In the genomic region with DNA sequence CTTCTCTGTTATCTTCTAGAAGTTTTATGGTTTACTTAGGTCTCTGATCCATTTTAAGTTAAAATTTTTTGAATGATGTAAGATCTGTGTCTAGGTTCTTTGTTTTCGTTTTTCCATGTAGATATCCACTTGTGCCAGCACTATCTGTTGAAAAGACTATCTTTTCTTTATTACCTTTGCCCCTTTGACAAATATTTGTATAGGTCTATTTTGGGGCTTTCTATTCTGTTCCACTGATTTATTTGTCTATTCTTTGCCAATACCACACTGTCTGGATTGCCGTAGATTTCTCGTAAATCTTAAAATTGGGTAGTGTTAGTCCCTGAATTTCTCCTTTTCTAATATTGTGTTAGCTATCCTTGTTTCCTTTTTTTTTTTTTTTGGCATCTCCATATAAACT, we compare ENCODE assay signal across 33 cellular contexts.
"Had no signal": no experiment of that assay in that cellular context is flagged by ENCODE, and none has a peak within 500 bp of the region (broad histone marks: within the 10 kb centered on the region; RNA-seq: fewer than 3 reads in every experiment).

No MANE protein-coding gene starts in this region.

- H3K4me3 ChIP-seq: MG63 had no signal

- H3K9me3 ChIP-seq: MG63 had no signal

- H3K9ac ChIP-seq: KMS-11 had no signal

- H3K36me3 ChIP-seq: MG63 had no signal

- H3K27ac ChIP-seq: KMS-11 had no signal

- DNase-seq: Karpas-422, Kasumi-1, KG1, MG63, MM.1S, MV-4-11, NCI-H1048, NCI-H1092, NCI-H1092 treated with DMSO at 0.1 percent for 48 hours, NCI-H1105, NCI-H1105 treated with DMSO at 0.1 percent for 48 hours, NCI-H1417 treated with DMSO at 0.1 percent for 48 hours, NCI-H1436, NCI-H1436 treated with DMSO at 0.1 percent for 48 hours, NCI-H146, NCI-H1694, NCI-H1694 treated with DMSO at 0.1 percent for 48 hours, NCI-H187, NCI-H187 treated with DMSO at 0.1 percent for 48 hours, NCI-H1930, NCI-H2029, NCI-H2029 treated with DMSO at 0.1 percent for 48 hours, NCI-H2081, NCI-H2081 treated with DMSO at 0.1 percent for 48 hours, NCI-H2107, NCI-H2171, NCI-H2227 treated with DMSO at 0.1 percent for 48 hours, NCI-H226, NCI-H345, NCI-H446, NCI-H446 treated with DMSO at 0.1 percent for 48 hours, NCI-H510A had no signal

- H3K4me2 ChIP-seq: KMS-11 had no signal
